In genomic region chr17:63406689-63407330, GRCh38 we compare ENCODE assay signal across 8 cellular contexts. TPM values are rescaled to one million over a fixed set of nuclear protein-coding genes. Genes with fewer than 3 reads are reported as not detected.
A peak's percentile ranks its signal among the peaks of the same experiment; 100 is the strongest.
DNase-seq lines count a peak whose midpoint lies in the region; ATAC-seq and TF ChIP-seq lines count a peak whose summit lies in the region.

No MANE protein-coding gene starts in this region.

- H3K9me3 ChIP-seq in PC-3 (ENCODE audit: low read length): no peaks in the 10 kb centered on the region
- no peaks in the 10 kb centered on the region for H3K9me3 ChIP-seq in transverse colon

- CTCF ChIA-PET in PC-3 (lab: Charles Lee): interaction anchor here (0.6 to 2.1 kb wide), 10 partner anchors 19 to 1018 kb away, joined by 3 to 38 read pairs (median 4); no protein-coding TSS in a partner anchor

- WGBS in transverse colon (ENCODE audit: low coverage in 1 of 2), 2 donors: 0 to 29% methylated on average over 1 to 4 of the region's 4 CpGs

- H3K79me2 ChIP-seq in PC-3 (ENCODE audit: low read length): no peaks in the 10 kb centered on the region

- TF ChIP-seq POLR2A in transverse colon (IDR thresholded peaks at IDR 0.05): no peak

- no peak overlapping the region for H3K4me2 ChIP-seq in PC-3 (ENCODE audit: low read length)

- TF ChIP-seq EP300 in transverse colon (IDR thresholded peaks at IDR 0.05; ENCODE audit: low read depth): no peak

- no peak overlapping the region for H3K9ac ChIP-seq in PC-3 (ENCODE audit: low read length)

- H3K27ac ChIP-seq in PC-3 (ENCODE audit: low read length) (no peak overlapping the region), transverse colon (no peak overlapping the region)

- no peak overlapping the region for H2AFZ ChIP-seq in PC-3 (ENCODE audit: low read length)

- H3K27me3 ChIP-seq in PC-3 (ENCODE audit: low read length): no peaks in the 10 kb centered on the region
- no peaks in the 10 kb centered on the region for H3K27me3 ChIP-seq in transverse colon

- POLR2A ChIA-PET in PC-3 (lab: Charles Lee; ENCODE audit: unreplicated experiment): no interaction called here

- H3F3A ChIP-seq in PC-3 (ENCODE audit: low read length, unreplicated experiment): peaks cover 4% of the 10 kb centered on the region

- no peak overlapping the region for H3K4me3 ChIP-seq in PC-3 (ENCODE audit: low read length)
- no peak overlapping the region for H3K4me3 ChIP-seq in transverse colon

- intact Hi-C loops in PC-3 (cut with micrococcal nuclease): loop anchor here (1.0 to 10.0 kb wide), 8 partner anchors 132 to 735 kb away; no protein-coding TSS in a partner anchor
- intact Hi-C loops in transverse colon (cut with DNase I; ENCODE audit: low total_unique reads): loop anchor here (5.0 kb wide), 1 partner anchor 705 kb away; no protein-coding TSS in a partner anchor

- ATAC-seq in GM21381 (IDR thresholded peaks at IDR 0.05; ENCODE audit: unreplicated experiment) (peak; percentile 81), PC-3 (peak; percentile 92)

- H3K36me3 ChIP-seq in PC-3 (ENCODE audit: low read depth, low read length) (peaks cover 11% of the 10 kb centered on the region; the same call in 1 of the 2 replicates), transverse colon (no peaks in the 10 kb centered on the region)

- DNase-seq in D341Med (ENCODE audit: low spot score) (peak; percentile 80), Kasumi-1 (lab: John Stamatoyannopoulos, UW) (peak; percentile 93 to 97), PC-3 (peak; percentile 97), activated T-helper 1 cell treated with Interleukin-2 at 50 U/mL for 16 hours (ENCODE audit: low read depth) (peak; percentile 28), fibroblast of the conjunctiva (ENCODE audit: low read depth) (peak; percentile 91), occipital lobe (lab: John Stamatoyannopoulos, UW) (peak; percentile 49), transverse colon (peak; percentile 77)

- in situ Hi-C loops in transverse colon (cut with MboI; ENCODE audit: low pct_ligation_motif_present in 1 of 4, low pct_unique_long_range_greater_than_20kb in 1 of 4, low sequenced_read_pairs in 3 of 4): loop anchor here (10.0 to 25.0 kb wide), 6 partner anchors 320 to 720 kb away; no protein-coding TSS in a partner anchor

- no TSS peak for BruUV-seq in PC-3 (replicated peaks; lab: Mats Ljungman, UMichigan)

- H4K20me1 ChIP-seq in PC-3 (ENCODE audit: low read length): no peaks in the 10 kb centered on the region

- H3K9me2 ChIP-seq in PC-3 (replicated peaks; ENCODE audit: low read length): no peaks in the 10 kb centered on the region

- TF ChIP-seq CTCF in PC-3 (conservative IDR thresholded peaks at IDR 0.05; ENCODE audit: low read depth, low read length) (peak; percentile 98), transverse colon (IDR thresholded peaks at IDR 0.05) (peak; percentile 75 to 83 (median 80))

- H3K4me1 ChIP-seq in PC-3 (ENCODE audit: insufficient read depth, low read length) (peaks cover 11% of the 10 kb centered on the region), transverse colon (no peaks in the 10 kb centered on the region)

RNA-seq across cellular contexts. Expression of gene CYB561, which starts 39.3 kb away (rescaled TPM):
- total RNA-seq in PC-3 (2014; rRNA removed) (125 and 145 TPM in 2 replicates), occipital lobe (21.7 TPM), transverse colon (100 to 1,000 TPM in 1 of 4 donors, 10 to 100 TPM in 3; 52.6 to 315 (median 68.5) TPM)

Comparison
In these comparisons a context has a peak if more than half of its experiments do, and no peak if none do; other contexts are left out.
1. DNase-seq: peak in every context shown above with its lines; median percentile 97 in PC-3; 95 in Kasumi-1; 91 in fibroblast of the conjunctiva; 80 in D341Med; 77 in transverse colon; 49 in occipital lobe; 28 in activated T-helper 1 cell treated with Interleukin-2 at 50 U/mL for 16 hours.